13 cellular contexts compared by ENCODE assay signal in genomic region chr12:52054231-52054837, GRCh38. TPM values are rescaled to one million over a fixed set of nuclear protein-coding genes. Genes with fewer than 3 reads are reported as not detected.
A peak's percentile ranks its signal among the peaks of the same experiment; 100 is the strongest.
DNase-seq lines count a peak whose midpoint lies in the region; ATAC-seq and TF ChIP-seq lines count a peak whose summit lies in the region.
"Had no signal": no experiment of that assay in that cellular context is flagged by ENCODE, and none has a peak within 500 bp of the region (broad histone marks: within the 10 kb centered on the region; RNA-seq: fewer than 3 reads in every experiment).

No MANE protein-coding gene starts in this region.

- TF ChIP-seq POLR2A in breast epithelium (IDR thresholded peaks at IDR 0.05): no peak

- no peaks in the 10 kb centered on the region for H3K36me3 ChIP-seq in breast epithelium
- H3K36me3 ChIP-seq in thymus (ENCODE audit: control insufficient read depth, insufficient read depth): peaks cover 38% of the 10 kb centered on the region

- no peaks in the 10 kb centered on the region for H3K9me3 Mint-ChIP-seq in MCF 10A (ENCODE audit: unreplicated experiment)
- H3K9me3 Mint-ChIP-seq in activated naive CD8-positive, alpha-beta T cell treated with anti-CD3 and anti-CD28 coated beads, Interleukin-2, amount 50 U/mL, for 24 hours: no peaks in the 10 kb centered on the region
- H3K9me3 Mint-ChIP-seq in naive B cell: no peaks in the 10 kb centered on the region

- H3K4me3 Mint-ChIP-seq in MCF 10A (ENCODE audit: unreplicated experiment) (no peak overlapping the region), naive B cell (peak overlapping the region in 3 of 8 donors; percentile 32 to 97 (median 60))
- H3K4me3 Mint-ChIP-seq in activated naive CD8-positive, alpha-beta T cell treated with anti-CD3 and anti-CD28 coated beads, Interleukin-2, amount 50 U/mL, for 24 hours: peak overlapping the region; percentile 99

- peak overlapping the region; percentile 57 to 81 (median 59) for H3K4me3 ChIP-seq in breast epithelium
- H3K4me3 ChIP-seq in thymus (ENCODE audit: low read length): peak overlapping the region; percentile 62
- H3K4me3 ChIP-seq: SJSA1 had no signal

- H3K27me3 Mint-ChIP-seq in MCF 10A (ENCODE audit: insufficient read depth, unreplicated experiment) (peaks cover 4% of the 10 kb centered on the region), naive B cell (no peaks in the 10 kb centered on the region)
- no peaks in the 10 kb centered on the region for H3K27me3 Mint-ChIP-seq in activated naive CD8-positive, alpha-beta T cell treated with anti-CD3 and anti-CD28 coated beads, Interleukin-2, amount 50 U/mL, for 24 hours

- DNase-seq in breast epithelium (ENCODE audit: low spot score in 2 of 2) (no peak), MCF 10A (ENCODE audit: unreplicated experiment) (no peak), naive B cell (no peak), ecto neural progenitor cell (ENCODE audit: low spot score) (no peak)
- no peak for DNase-seq in activated naive CD8-positive, alpha-beta T cell treated with anti-CD3 and anti-CD28 coated beads, Interleukin-2, amount 50 U/mL, for 24 hours
- no peak for DNase-seq in stimulated activated CD4-positive, alpha-beta T cell treated with anti-CD3 and anti-CD28 coated beads, Interleukin-1b, Interleukin-23, amount 100 ng/mL, for 48 hours
- DNase-seq: activated CD8-positive, alpha-beta memory T cell treated with anti-CD3 and anti-CD28 coated beads, Interleukin-2, amount 50 U/mL, for 48 hours; glutamatergic neuron; kidney glomerular epithelial cell had no signal

- no peak overlapping the region for H3K27ac Mint-ChIP-seq in MCF 10A (ENCODE audit: low read depth, unreplicated experiment)
- no peak overlapping the region for H3K27ac Mint-ChIP-seq in activated naive CD8-positive, alpha-beta T cell treated with anti-CD3 and anti-CD28 coated beads, Interleukin-2, amount 50 U/mL, for 24 hours
- H3K27ac Mint-ChIP-seq in naive B cell: peak overlapping the region in 5 of 6 donors; percentile 28 to 95 (median 68)

- H3K36me3 Mint-ChIP-seq in MCF 10A (ENCODE audit: insufficient read depth, unreplicated experiment) (peaks cover 11% of the 10 kb centered on the region), naive B cell (no peaks in the 10 kb centered on the region)
- peaks cover 45% of the 10 kb centered on the region for H3K36me3 Mint-ChIP-seq in activated naive CD8-positive, alpha-beta T cell treated with anti-CD3 and anti-CD28 coated beads, Interleukin-2, amount 50 U/mL, for 24 hours (ENCODE audit: low read depth)

- no peaks in the 10 kb centered on the region for H3K27me3 ChIP-seq in breast epithelium
- H3K27me3 ChIP-seq in thymus (ENCODE audit: control insufficient read depth, insufficient read depth): peaks cover 10% of the 10 kb centered on the region
- H3K27me3 ChIP-seq: SJSA1 had no signal

- TF ChIP-seq CTCF in breast epithelium (IDR thresholded peaks at IDR 0.05) (no peak), MCF 10A (IDR thresholded peaks at IDR 0.05; ENCODE audit: unreplicated experiment) (no peak)

- ATAC-seq in activated naive CD8-positive, alpha-beta T cell treated with anti-CD3 and anti-CD28 coated beads, Interleukin-2, amount 50 U/mL, for 24 hours: no peak
- no peak for ATAC-seq in naive B cell (ENCODE audit: low read depth in 2 of 2)
- ATAC-seq in GM21737 (IDR thresholded peaks at IDR 0.05; ENCODE audit: unreplicated experiment): no peak

- H3K27ac ChIP-seq in breast epithelium (peak overlapping the region in 1 of 2 donors; percentile 99), thymus (ENCODE audit: low read depth) (no peak overlapping the region)
- H3K27ac ChIP-seq: SJSA1 had no signal

- CTCF ChIA-PET in MCF 10A (lab: Yijun Ruan, JAX): interaction anchor here (0.9 to 1.5 kb wide), 3 partner anchors 10 to 31 kb away, joined by 4 to 5 read pairs (median 4); no protein-coding TSS in a partner anchor

- peaks cover 18% of the 10 kb centered on the region for H3K4me1 Mint-ChIP-seq in MCF 10A (ENCODE audit: insufficient read depth, unreplicated experiment)
- peaks cover 37% of the 10 kb centered on the region for H3K4me1 Mint-ChIP-seq in activated naive CD8-positive, alpha-beta T cell treated with anti-CD3 and anti-CD28 coated beads, Interleukin-2, amount 50 U/mL, for 24 hours
- H3K4me1 Mint-ChIP-seq in naive B cell: peaks cover 33 to 40% (median 37%) of the 10 kb centered on the region in 3 donors

- BruUV-seq in MCF 10A (replicated peaks; lab: Mats Ljungman, UMichigan): no TSS peak

- 94% methylated on average over 21 of the region's 21 CpGs for WGBS in thymus

- H3K4me1 ChIP-seq in breast epithelium: peaks cover 6 to 9% of the 10 kb centered on the region in 2 donors
- H3K4me1 ChIP-seq in thymus (ENCODE audit: control insufficient read depth, insufficient read depth, low read length): peaks cover 18% of the 10 kb centered on the region

- intact Hi-C loops in breast epithelium (cut with DNase I; ENCODE audit: low total_unique reads): no loop called here
- intact Hi-C loops in MCF 10A (cut with micrococcal nuclease): no loop called here

- no peaks in the 10 kb centered on the region for H3K9me3 ChIP-seq in breast epithelium
- H3K9me3 ChIP-seq in thymus (ENCODE audit: control insufficient read depth): no peaks in the 10 kb centered on the region
- H3K9me3 ChIP-seq: SJSA1 had no signal

- POLR2A ChIA-PET in MCF 10A (lab: Yijun Ruan, JAX): interaction anchor here (0.6 kb wide), 1 partner anchor 12 kb away, joined by 3 read pairs; no protein-coding TSS in a partner anchor

RNA-seq across cellular contexts. Expression of gene NR4A1, which starts 3.1 kb away (rescaled TPM):
- total RNA-seq in breast epithelium: 100 to 1,000 TPM in 1 of 3 donors, 10 to 100 TPM in 2; 35.7 to 154 (median 66.2) TPM
- total RNA-seq in MCF 10A (2022): 0.69 and 2.9 TPM in 2 replicates
- 10 to 100 TPM in 4 of 6 donors, 1 to 10 TPM in 2; 6.7 to 24.9 (median 12.6) TPM for polyA plus RNA-seq in naive B cell (ENCODE audit: low read depth in 6 of 6)
- 106 TPM for polyA plus RNA-seq in thymus

RNA-seq across cellular contexts. Expression of gene ATG101, which starts 15.4 kb away (rescaled TPM):
- total RNA-seq in breast epithelium (10 to 100 TPM; 35.0 to 54.2 (median 39.7) TPM), MCF 10A (2022) (64.2 and 66.9 TPM in 2 replicates)
- polyA plus RNA-seq in naive B cell (ENCODE audit: low read depth in 6 of 6) (10 to 100 TPM; 20.1 to 35.5 (median 24.4) TPM), thymus (36.7 TPM)

RNA-seq across cellular contexts. Expression of gene SMIM41, which starts 25.2 kb away (rescaled TPM):
- total RNA-seq in breast epithelium (1 to 10 TPM in 1 of 3 donors, not detected in 2; 1.3 TPM), MCF 10A (2022) (not detected in 2 replicates)
- polyA plus RNA-seq in naive B cell (ENCODE audit: low read depth in 6 of 6) (not detected), thymus (0.14 TPM)
- total RNA-seq: myocyte, SJSA1 had no signal

RNA-seq across cellular contexts. Expression of gene TAMALIN, which starts 47.6 kb away (rescaled TPM):
- total RNA-seq in breast epithelium: 10 to 100 TPM in 2 of 3 donors, 1 to 10 TPM in 1; 8.5 to 27.2 (median 16.0) TPM
- 0.39 TPM in 1 of 2 replicates, not detected in the other for total RNA-seq in MCF 10A (2022)
- 10 to 100 TPM in 5 of 6 donors, 1 to 10 TPM in 1; 2.9 to 28.7 (median 16.9) TPM for polyA plus RNA-seq in naive B cell (ENCODE audit: low read depth in 6 of 6)
- 47.4 TPM for polyA plus RNA-seq in thymus

Comparison
In these comparisons a context has a peak if more than half of its experiments do, and no peak if none do; other contexts are left out.
1. H3K27ac Mint-ChIP-seq: peak in naive B cell (5 of 6); none in MCF 10A (single experiment) and activated naive CD8-positive, alpha-beta T cell treated with anti-CD3 and anti-CD28 coated beads, Interleukin-2, amount 50 U/mL, for 24 hours (single experiment).